In the genomic region with DNA sequence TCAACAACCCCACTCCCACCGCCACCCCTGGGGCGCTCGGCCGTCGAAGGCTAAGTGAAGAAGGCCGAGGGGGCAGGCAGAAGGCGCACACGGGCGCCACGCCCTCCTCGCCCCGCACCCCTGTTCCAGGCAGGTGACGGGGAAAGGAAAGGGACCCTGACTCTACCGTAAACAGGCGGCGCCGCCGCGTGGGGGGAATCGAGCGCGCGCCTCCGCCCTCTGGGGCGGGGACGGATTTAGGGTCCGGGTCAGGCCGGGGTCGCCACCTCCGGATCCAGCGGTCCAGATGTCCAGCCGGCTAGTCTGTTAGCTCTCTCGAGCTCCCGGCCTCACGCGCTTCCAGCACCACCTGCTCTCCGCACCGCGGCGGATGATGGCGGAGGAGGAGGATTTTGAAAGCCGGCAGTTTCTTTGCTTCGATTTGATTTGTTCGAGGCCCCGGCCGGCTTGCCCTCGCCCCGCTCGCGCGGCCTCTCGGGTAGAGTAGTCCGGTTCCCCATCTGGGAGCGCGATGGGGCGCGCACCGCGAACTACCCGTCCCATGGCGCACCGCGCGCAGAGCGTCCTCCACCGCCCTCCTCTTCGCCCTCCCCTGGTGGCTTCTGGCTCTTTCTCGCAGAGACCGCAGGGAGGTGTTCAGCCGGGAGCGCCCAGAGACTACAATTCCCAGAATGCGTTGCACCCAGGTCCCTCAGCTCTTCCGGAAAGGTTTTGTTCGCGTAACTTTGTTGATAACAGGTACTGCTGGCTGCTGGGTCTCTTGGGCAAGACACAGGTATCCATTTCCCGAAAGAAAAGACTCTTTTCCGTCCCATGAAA, we compare ENCODE assay signal across 8 cellular contexts. TPM values are rescaled to one million over a fixed set of nuclear protein-coding genes. Genes with fewer than 3 reads are reported as not detected.
A peak's percentile ranks its signal among the peaks of the same experiment; 100 is the strongest.
DNase-seq lines count a peak whose midpoint lies in the region; ATAC-seq and TF ChIP-seq lines count a peak whose summit lies in the region.

A gene with protein sequence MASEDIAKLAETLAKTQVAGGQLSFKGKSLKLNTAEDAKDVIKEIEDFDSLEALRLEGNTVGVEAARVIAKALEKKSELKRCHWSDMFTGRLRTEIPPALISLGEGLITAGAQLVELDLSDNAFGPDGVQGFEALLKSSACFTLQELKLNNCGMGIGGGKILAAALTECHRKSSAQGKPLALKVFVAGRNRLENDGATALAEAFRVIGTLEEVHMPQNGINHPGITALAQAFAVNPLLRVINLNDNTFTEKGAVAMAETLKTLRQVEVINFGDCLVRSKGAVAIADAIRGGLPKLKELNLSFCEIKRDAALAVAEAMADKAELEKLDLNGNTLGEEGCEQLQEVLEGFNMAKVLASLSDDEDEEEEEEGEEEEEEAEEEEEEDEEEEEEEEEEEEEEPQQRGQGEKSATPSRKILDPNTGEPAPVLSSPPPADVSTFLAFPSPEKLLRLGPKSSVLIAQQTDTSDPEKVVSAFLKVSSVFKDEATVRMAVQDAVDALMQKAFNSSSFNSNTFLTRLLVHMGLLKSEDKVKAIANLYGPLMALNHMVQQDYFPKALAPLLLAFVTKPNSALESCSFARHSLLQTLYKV (minus strand): TSS at position 368 of the 819 bp plus-strand sequence. CDS start 5,143 bp downstream, outside the sequence.

- intact Hi-C loops in activated CD4-positive, alpha-beta T cell treated with anti-CD3 and anti-CD28 coated beads, Interleukin-2, amount 10 ng/mL, durations not matched to agents 24 days and 14 days (cut with micrococcal nuclease) = loop anchor here (1.0 to 10.0 kb wide), 11 partner anchors 15 to 1761 kb away; a partner anchor contains a TSS
- intact Hi-C loops in colonic mucosa (cut with DNase I) = loop anchor here (5.0 kb wide), 1 partner anchor 161 kb away; a partner anchor contains a TSS

- H3K36me3 ChIP-seq in colonic mucosa = no peaks in the 10 kb centered on the region

- no peaks in the 10 kb centered on the region for H3K27me3 ChIP-seq in colonic mucosa

- no peak for TF ChIP-seq CTCF in colonic mucosa (IDR thresholded peaks at IDR 0.05)

- peak within 1 kb of the TSS; percentile 88 for H3K27ac ChIP-seq in colonic mucosa

- H3K9ac ChIP-seq in colonic mucosa (ENCODE audit: low read depth in 2 of 2, low read length in 2 of 2) = peak within 1 kb of the TSS; percentile 64 to 83

- H3K4me3 Mint-ChIP-seq in activated CD4-positive, alpha-beta T cell treated with anti-CD3 and anti-CD28 coated beads, Interleukin-2, amount 10 ng/mL, durations not matched to agents 24 days and 14 days = peak within 1 kb of the TSS; percentile 94

- H3K4me1 Mint-ChIP-seq in activated CD4-positive, alpha-beta T cell treated with anti-CD3 and anti-CD28 coated beads, Interleukin-2, amount 10 ng/mL, durations not matched to agents 24 days and 14 days = peaks cover 28% of the 10 kb centered on the region

- DNase-seq in C1 segment of cervical spinal cord (lab: John Stamatoyannopoulos, UW) (peak; percentile 94 to 100 (median 98)), NCI-H526 treated with DMSO at 0.1 percent for 48 hours (lab: John Stamatoyannopoulos, UW) (peak; percentile 91), colonic mucosa (peak; percentile 99), kidney tubule cell (ENCODE audit: low spot score) (peak; percentile 99)
- DNase-seq in activated CD4-positive, alpha-beta T cell treated with anti-CD3 and anti-CD28 coated beads, Interleukin-2, amount 10 ng/mL, durations not matched to agents 24 days and 14 days = peak; percentile 99
- DNase-seq in stimulated activated CD4-positive, alpha-beta T cell treated with anti-CD3 and anti-CD28 coated beads, Interleukin-1b, Interleukin-23, amount 100 ng/mL, for 24 hours (ENCODE audit: low read depth in 4 of 4, low spot score in 1 of 4) = peak; percentile 87 to 96 (median 94)

- peaks cover 23% of the 10 kb centered on the region for H3K36me3 Mint-ChIP-seq in activated CD4-positive, alpha-beta T cell treated with anti-CD3 and anti-CD28 coated beads, Interleukin-2, amount 10 ng/mL, durations not matched to agents 24 days and 14 days (ENCODE audit: low read depth)

- peak within 1 kb of the TSS; percentile 97 for H3K27ac Mint-ChIP-seq in activated CD4-positive, alpha-beta T cell treated with anti-CD3 and anti-CD28 coated beads, Interleukin-2, amount 10 ng/mL, durations not matched to agents 24 days and 14 days

- peak; percentile 95 for ATAC-seq in GM19324 (IDR thresholded peaks at IDR 0.05; ENCODE audit: low FRiP score, unreplicated experiment)
- peak; percentile 81 for ATAC-seq in HG03469 (IDR thresholded peaks at IDR 0.05; ENCODE audit: unreplicated experiment)

- peaks cover 4% of the 10 kb centered on the region for H3K4me1 ChIP-seq in colonic mucosa

- no peaks in the 10 kb centered on the region for H3K9me3 ChIP-seq in colonic mucosa

- peak within 1 kb of the TSS; percentile 93 for H3K4me3 ChIP-seq in colonic mucosa

- no peaks in the 10 kb centered on the region for H3K27me3 Mint-ChIP-seq in activated CD4-positive, alpha-beta T cell treated with anti-CD3 and anti-CD28 coated beads, Interleukin-2, amount 10 ng/mL, durations not matched to agents 24 days and 14 days

- no peaks in the 10 kb centered on the region for H3K9me3 Mint-ChIP-seq in activated CD4-positive, alpha-beta T cell treated with anti-CD3 and anti-CD28 coated beads, Interleukin-2, amount 10 ng/mL, durations not matched to agents 24 days and 14 days

RNA-seq across cellular contexts. Expression of the gene that starts here (rescaled TPM):
- 185 and 187 TPM in 2 replicates for total RNA-seq in activated CD4-positive, alpha-beta T cell treated with anti-CD3 and anti-CD28 coated beads, Interleukin-2, amount 10 ng/mL, durations not matched to agents 24 days and 14 days
- total RNA-seq in colonic mucosa = 100 to 1,000 TPM in 1 of 2 donors, 10 to 100 TPM in 1; 35.5 to 124 TPM

Comparison
In these comparisons a context has a peak if more than half of its experiments do, and no peak if none do; other contexts are left out.
1. Peak in every context shown above with its lines: DNase-seq, ATAC-seq, H3K4me3 ChIP-seq and H3K27ac ChIP-seq.